1 cellular context compared by ENCODE assay signal in genomic region chr7:6338551-6339274, GRCh38.
TF ChIP-seq lines count a peak whose summit lies in the region.

No MANE protein-coding gene starts in this region.

TF ChIP-seq in H1, 55 proteins besides CTCF, POLR2A, EP300 and RAD21:
- TF ChIP-seq HDAC2 (IDR thresholded peaks at IDR 0.05; ENCODE audit: borderline replicate concordance in 1 of 2, low read depth in 2 of 2, low read length in 2 of 2) (no peak), CEBPB (IDR thresholded peaks at IDR 0.05; ENCODE audit: low read depth, low read length) (no peak), SP2 (IDR thresholded peaks at IDR 0.05; ENCODE audit: low read length) (no peak), KDM4A (IDR thresholded peaks at IDR 0.05; ENCODE audit: low read depth, low read length, severe bottlenecking) (no peak), SP1 (IDR thresholded peaks at IDR 0.05; ENCODE audit: low read depth, low read length) (no peak)
TF ChIP-seq in H1: peak in this region for 0.
